In the genomic region with DNA sequence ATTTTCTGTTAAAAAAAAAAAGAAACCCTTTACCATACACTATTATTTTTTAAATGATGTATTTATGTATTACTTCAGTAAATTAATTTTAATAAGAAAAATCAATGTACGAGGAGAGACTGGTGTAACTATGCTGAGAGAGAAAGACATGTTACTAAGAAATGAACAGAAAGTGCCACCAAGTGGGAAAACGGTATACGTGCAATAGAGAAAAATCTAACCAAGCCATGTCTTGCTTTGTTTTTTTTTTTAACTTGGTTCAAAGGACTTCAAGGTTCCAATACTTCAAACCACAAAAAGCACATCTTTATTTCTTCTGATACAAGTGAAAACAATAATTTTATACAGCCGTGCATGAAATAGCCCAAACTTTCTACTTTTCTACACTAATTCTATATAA, we compare ENCODE assay signal across 12 cellular contexts. TPM values are rescaled to one million over a fixed set of nuclear protein-coding genes. Genes with fewer than 3 reads are reported as not detected.
DNase-seq lines count a peak whose midpoint lies in the region; ATAC-seq and TF ChIP-seq lines count a peak whose summit lies in the region.
"Had no signal": no experiment of that assay in that cellular context is flagged by ENCODE, and none has a peak within 500 bp of the region (broad histone marks: within the 10 kb centered on the region; RNA-seq: fewer than 3 reads in every experiment).

No MANE protein-coding gene starts in this region.

- no peak overlapping the region for H2BK20ac ChIP-seq in H9 (ENCODE audit: low read depth, low read length, poor library complexity, severe bottlenecking)

- H2AK5ac ChIP-seq in H9 (ENCODE audit: insufficient read length, low read length), result no peak overlapping the region

- no peak overlapping the region for H4K91ac ChIP-seq in H9 (ENCODE audit: insufficient read length, low read depth, low read length)

- no peak overlapping the region for H2BK15ac ChIP-seq in H9 (ENCODE audit: low read depth, low read length)

- DNase-seq in AG09309 (ENCODE audit: low read depth) (no peak), GM23248 (peak; percentile 39), left lobe of liver (ENCODE audit: low spot score) (no peak), coronary artery (ENCODE audit: low spot score) (no peak), H9 (no peak), NCI-H748 treated with DMSO at 0.1 percent for 48 hours (lab: John Stamatoyannopoulos, UW) (no peak), lower leg skin (ENCODE audit: low spot score in 2 of 2) (no peak)
- DNase-seq: activated B cell treated with CpG ODN at 0.5 μM for 24 hours; body of pancreas; NCI-H1417 treated with DMSO at 0.1 percent for 48 hours; stimulated activated CD4-positive, alpha-beta T cell treated with anti-CD3 and anti-CD28 coated beads, Interleukin-4, amount 100 ng/mL, for 4 hours had no signal

- H3K79me1 ChIP-seq in H9 (ENCODE audit: insufficient read depth, low read depth, low read length, poor library complexity, severe bottlenecking), result peaks cover 2% of the 10 kb centered on the region

- no peak overlapping the region for H2BK5ac ChIP-seq in H9 (ENCODE audit: insufficient read length, low read length)

- in situ Hi-C loops in GM23248 (cut with MboI), result no loop called here

- no peak overlapping the region for H3K4ac ChIP-seq in H9 (ENCODE audit: low read depth, low read length)

- no peak overlapping the region for H3K18ac ChIP-seq in H9 (ENCODE audit: insufficient read length, low read depth, low read length)

- H3K27me3 ChIP-seq in GM23248 (replicated peaks; ENCODE audit: insufficient read depth), result no peaks in the 10 kb centered on the region
- no peaks in the 10 kb centered on the region for H3K27me3 ChIP-seq in H9 (ENCODE audit: insufficient read depth, low read length)
- H3K27me3 ChIP-seq: body of pancreas had no signal

- no peak overlapping the region for H3K27ac ChIP-seq in GM23248
- H3K27ac ChIP-seq in VCaP, result peak overlapping the region; percentile 60
- H3K27ac ChIP-seq in coronary artery, result no peak overlapping the region
- no peak overlapping the region for H3K27ac ChIP-seq in H9 (ENCODE audit: insufficient read length, low read depth, low read length)
- H3K27ac ChIP-seq: body of pancreas had no signal

- no peak overlapping the region for H3K14ac ChIP-seq in H9 (ENCODE audit: insufficient read depth, low read length)

- no peak overlapping the region for H4K5ac ChIP-seq in H9 (ENCODE audit: insufficient read length, low read depth, low read length)

- no peak overlapping the region for H3T11ph ChIP-seq in H9 (ENCODE audit: low read length)

- 66 to 78% methylated on average over 4 of the region's 4 CpGs for WGBS in GM23248 (ENCODE audit: low coverage in 1 of 2, low lambda C conversion rate in 2 of 2, missing lambda C conversion rate in 2 of 2), 2 experiments
- WGBS in H9 (ENCODE audit: extremely low coverage, insufficient read length, low lambda C conversion rate), result no CpG with 5 or more reads among the region's 4 CpGs
- WGBS in lower leg skin, 2 donors, result 74% methylated on average over 4 of the region's 4 CpGs

- peaks cover 0 to 4% (median 1%) of the 10 kb centered on the region in 3 experiments; a peak in 2 of 7 replicates for H3K36me3 Mint-ChIP-seq in H9 (ENCODE audit: insufficient read depth in 1 of 3, low read depth in 3 of 3)

- H3K4me3 ChIP-seq in AG09309 (ENCODE audit: control insufficient read depth, low read depth, low read length) (no peak overlapping the region), GM23248 (no peak overlapping the region), coronary artery (no peak overlapping the region), lower leg skin (ENCODE audit: low read depth, poor library complexity, severe bottlenecking) (no peak overlapping the region)
- H3K4me3 ChIP-seq: body of pancreas had no signal

- H3F3A ChIP-seq in GM23248 (ENCODE audit: insufficient read depth), result peaks cover 17% of the 10 kb centered on the region

- H3K4me2 ChIP-seq in GM23248 (ENCODE audit: unreplicated experiment), result no peak overlapping the region
- no peak overlapping the region for H3K4me2 ChIP-seq in H9 (ENCODE audit: insufficient read depth, insufficient read length, low read length)

- no peak for TF ChIP-seq POLR2A in lower leg skin (IDR thresholded peaks at IDR 0.05)

- no peaks in the 10 kb centered on the region for H3K9me2 ChIP-seq in GM23248 (ENCODE audit: insufficient read depth)

- no peak overlapping the region for H2BK120ac ChIP-seq in H9 (ENCODE audit: low read depth, low read length, poor library complexity, severe bottlenecking)

- H3K56ac ChIP-seq in H9 (ENCODE audit: insufficient read length, low read depth, low read length), result no peak overlapping the region

- no peaks in the 10 kb centered on the region for H3K36me3 ChIP-seq in GM23248 (ENCODE audit: low read depth)

- peak; percentile 18 for TF ChIP-seq CTCF in AG09309 (IDR thresholded peaks at IDR 0.05; ENCODE audit: control insufficient read depth, insufficient read depth, low read depth, low read length, missing control alignments)
- peak; percentile 80 for TF ChIP-seq CTCF in VCaP (conservative IDR thresholded peaks at IDR 0.05)
- TF ChIP-seq CTCF in coronary artery (IDR thresholded peaks at IDR 0.05), result no peak
- no peak; the same call in 2 of the 3 replicates for TF ChIP-seq CTCF in H9 (conservative IDR thresholded peaks at IDR 0.05)
- TF ChIP-seq CTCF in lower leg skin (IDR thresholded peaks at IDR 0.05), result no peak

- no peak overlapping the region for H4K8ac ChIP-seq in H9 (replicated peaks; ENCODE audit: insufficient read length, low read depth, low read length)

- peaks cover 5 to 6% of the 10 kb centered on the region in 2 experiments for H3K4me1 Mint-ChIP-seq in H9

- H3K27me3 Mint-ChIP-seq in H9 (ENCODE audit: low read depth), result no peaks in the 10 kb centered on the region
- H3K27me3 Mint-ChIP-seq: activated B cell treated with CpG ODN at 0.5 μM for 24 hours had no signal

- H2BK12ac ChIP-seq in H9 (ENCODE audit: insufficient read length, low read depth, low read length), result no peak overlapping the region

- H3K4me1 ChIP-seq in GM23248 (ENCODE audit: insufficient read depth) (peaks cover 20% of the 10 kb centered on the region), H9 (ENCODE audit: insufficient read depth, low read length) (no peaks in the 10 kb centered on the region; the same call in 1 of the 2 replicates)
- H3K4me1 ChIP-seq: body of pancreas had no signal

- H3K79me2 ChIP-seq in GM23248 (ENCODE audit: insufficient read depth), result 0 out of 2 replicates have a peak, but pooled peaks cover 30% of the 10 kb centered on the region
- no peaks in the 10 kb centered on the region for H3K79me2 ChIP-seq in H9 (ENCODE audit: insufficient read depth, low read length)

- no peak overlapping the region for H3K27ac Mint-ChIP-seq in H9
- H3K27ac Mint-ChIP-seq: activated B cell treated with CpG ODN at 0.5 μM for 24 hours had no signal

- H3K9ac ChIP-seq in GM23248 (no peak overlapping the region), H9 (ENCODE audit: extremely low read depth, insufficient read length, low read length) (no peak overlapping the region)

- peak; percentile 44 for ATAC-seq in left lobe of liver
- ATAC-seq: body of pancreas had no signal

- H2AFZ ChIP-seq in GM23248, result no peak overlapping the region
- no peak overlapping the region for H2AFZ ChIP-seq in H9 (ENCODE audit: low read length)

- H3K23ac ChIP-seq in H9 (ENCODE audit: insufficient read length, low read depth, low read length), result no peak overlapping the region

- no peaks in the 10 kb centered on the region; the same call in 1 of the 2 replicates for H4K20me1 ChIP-seq in GM23248 (ENCODE audit: insufficient read depth)
- no peaks in the 10 kb centered on the region for H4K20me1 ChIP-seq in H9 (ENCODE audit: control insufficient read depth, insufficient read depth, insufficient read length)

- H3K4me3 Mint-ChIP-seq in H9, result no peak overlapping the region
- H3K4me3 Mint-ChIP-seq: activated B cell treated with CpG ODN at 0.5 μM for 24 hours had no signal

- no peaks in the 10 kb centered on the region for H3K23me2 ChIP-seq in H9 (ENCODE audit: insufficient read length, low read depth, low read length, poor library complexity, severe bottlenecking)

- no peaks in the 10 kb centered on the region for H3K9me3 Mint-ChIP-seq in H9
- H3K9me3 Mint-ChIP-seq: activated B cell treated with CpG ODN at 0.5 μM for 24 hours had no signal

- H3K9me3 ChIP-seq in GM23248 (ENCODE audit: low read depth) (no peaks in the 10 kb centered on the region), H9 (ENCODE audit: control insufficient read depth, low read depth, low read length) (no peaks in the 10 kb centered on the region)
- H3K9me3 ChIP-seq: body of pancreas had no signal

- intact Hi-C loops in lower leg skin (cut with DNase I; ENCODE audit: low total_unique reads), result no loop called here

RNA-seq across cellular contexts. Expression of a gene that starts 22.9 kb away (rescaled TPM):
- 104 and 122 TPM in 2 replicates for total RNA-seq in GM23248 (2014; rRNA removed; shearing (Covaris generic))
- polyA plus RNA-seq in GM23248 (2016; fragmentation: Nextera tagmentation; extraction: Ambion mirVana), result 166 and 169 TPM in 2 replicates
- total RNA-seq in left lobe of liver (41.7 TPM), H9 (2021) (104 and 105 TPM in 2 replicates), lower leg skin (100 to 1,000 TPM in 2 of 4 donors, 10 to 100 TPM in 2; 97.1 to 124 (median 99.8) TPM)

Comparison
In these comparisons a context has a peak if more than half of its experiments do, and no peak if none do; other contexts are left out.
1. CTCF ChIP-seq: peak in AG09309 (single experiment) and VCaP (single experiment); none in coronary artery (single experiment), H9 (single experiment) and lower leg skin (0 of 3).